17 cellular contexts compared by ENCODE assay signal in genomic region chr4:184719407-184719806, GRCh38. TPM values are rescaled to one million over a fixed set of nuclear protein-coding genes. Genes with fewer than 3 reads are reported as not detected.
DNase-seq lines count a peak whose midpoint lies in the region; ATAC-seq and TF ChIP-seq lines count a peak whose summit lies in the region.
"Had no signal": no experiment of that assay in that cellular context is flagged by ENCODE, and none has a peak within 500 bp of the region (broad histone marks: within the 10 kb centered on the region; RNA-seq: fewer than 3 reads in every experiment).

No MANE protein-coding gene starts in this region.

- H3K23ac ChIP-seq in IMR-90 (ENCODE audit: low read depth, low read length) (no peak overlapping the region), mesenchymal stem cell (ENCODE audit: low read length in 2 of 2) (no peak overlapping the region)

- TF ChIP-seq CTCF in IMR-90 (conservative IDR thresholded peaks at IDR 0.05; ENCODE audit: low read depth, low read length), result no peak
- no peak for TF ChIP-seq CTCF in Loucy (conservative IDR thresholded peaks at IDR 0.05; ENCODE audit: low read length)
- TF ChIP-seq CTCF in osteoblast (IDR thresholded peaks at IDR 0.05; ENCODE audit: extremely low read depth, low read depth, low read length), result no peak

- H3K9me3 ChIP-seq in IMR-90 (ENCODE audit: control insufficient read depth, insufficient read depth, low read length) (no peaks in the 10 kb centered on the region), Loucy (ENCODE audit: insufficient read depth, low read depth, low read length) (no peaks in the 10 kb centered on the region), mesenchymal stem cell (ENCODE audit: control insufficient read depth, low read length) (peaks cover 5% of the 10 kb centered on the region), osteoblast (ENCODE audit: low read depth, low read length) (no peaks in the 10 kb centered on the region), Karpas-422 (ENCODE audit: low read length) (no peaks in the 10 kb centered on the region)
- H3K9me3 ChIP-seq: BLaER1, Caco-2 had no signal

- H3F3A ChIP-seq in Loucy (ENCODE audit: low read depth), result no peaks in the 10 kb centered on the region

- intact Hi-C loops in IMR-90 (cut with micrococcal nuclease), result no loop called here

- no peak for TF ChIP-seq POLR2A in IMR-90 (IDR thresholded peaks at IDR 0.05; ENCODE audit: low read depth, low read length)

- H3K4me1 ChIP-seq in IMR-90 (ENCODE audit: control insufficient read depth, insufficient read depth, low read length) (no peaks in the 10 kb centered on the region; the same call in 1 of the 2 replicates), Loucy (ENCODE audit: insufficient read depth, low read length, poor library complexity, severe bottlenecking) (peaks cover 23% of the 10 kb centered on the region), mesenchymal stem cell (ENCODE audit: control insufficient read depth, insufficient read depth, low read depth, low read length) (no peaks in the 10 kb centered on the region), osteoblast (ENCODE audit: insufficient read depth, low read length) (no peaks in the 10 kb centered on the region), Karpas-422 (ENCODE audit: low read length) (peaks cover 15% of the 10 kb centered on the region)
- H3K4me1 ChIP-seq: BLaER1, Caco-2 had no signal

- H4K8ac ChIP-seq in IMR-90 (ENCODE audit: low read depth in 2 of 2, low read length in 2 of 2) (no peak overlapping the region; a peak in 1 of 4 replicates), mesenchymal stem cell (ENCODE audit: low read length) (peak overlapping the region; percentile 7)

- H3K4me2 ChIP-seq in IMR-90 (ENCODE audit: low read depth, low read length) (no peak overlapping the region), Loucy (ENCODE audit: low read depth, low read length, poor library complexity, severe bottlenecking) (peak overlapping the region; percentile 7), mesenchymal stem cell (ENCODE audit: low read length, poor library complexity, severe bottlenecking) (no peak overlapping the region), osteoblast (ENCODE audit: insufficient read depth, low read length) (no peak overlapping the region), Karpas-422 (ENCODE audit: low read depth, low read length, poor library complexity, severe bottlenecking) (no peak overlapping the region)
- H3K4me2 ChIP-seq: BLaER1 had no signal

- H3K27ac ChIP-seq in IMR-90 (ENCODE audit: insufficient read depth, low read length) (no peak overlapping the region), mesenchymal stem cell (ENCODE audit: low read length, poor library complexity, severe bottlenecking) (no peak overlapping the region), osteoblast (ENCODE audit: low read depth, low read length) (no peak overlapping the region), Karpas-422 (ENCODE audit: low read length) (no peak overlapping the region)
- H3K27ac ChIP-seq: BLaER1, C4-2B, GM23248 had no signal

- in situ Hi-C loops in IMR-90 (cut with MboI; ENCODE audit: low sequenced_read_pairs), result no loop called here

- H2AK9ac ChIP-seq in IMR-90 (replicated peaks; ENCODE audit: low read depth, low read length, poor library complexity), result peak overlapping the region; percentile 85

- H3K36me3 ChIP-seq in IMR-90 (ENCODE audit: control insufficient read depth, insufficient read depth, low read length), result no peaks in the 10 kb centered on the region; the same call in 1 of the 2 replicates
- H3K36me3 ChIP-seq in Loucy (ENCODE audit: insufficient read depth, low read length), result peaks cover 94% of the 10 kb centered on the region
- peaks cover 7 to 13% of the 10 kb centered on the region in 2 experiments for H3K36me3 ChIP-seq in mesenchymal stem cell (ENCODE audit: control insufficient read depth in 1 of 2, insufficient read depth in 2 of 2, low read depth in 1 of 2, low read length in 2 of 2)
- no peaks in the 10 kb centered on the region for H3K36me3 ChIP-seq in osteoblast (ENCODE audit: insufficient read depth, low read length)
- H3K36me3 ChIP-seq in Karpas-422 (ENCODE audit: insufficient read depth, low read length), result peaks cover 32% of the 10 kb centered on the region

- DNase-seq in IMR-90 (no peak), mesenchymal stem cell (no peak), osteoblast (ENCODE audit: insufficient read length, low spot score, missing footprints) (no peak), AG08396 (ENCODE audit: low spot score) (no peak), Karpas-422 (no peak)
- DNase-seq: Caco-2; CD4-positive, CD25-positive, alpha-beta regulatory T cell; CD8-positive, alpha-beta T cell; DMS153; DND-41; GM23248; H7; HCEC 1CT had no signal

- no peak overlapping the region for H3K18ac ChIP-seq in IMR-90 (ENCODE audit: low read depth, low read length)
- H3K18ac ChIP-seq in mesenchymal stem cell (ENCODE audit: low read depth in 1 of 2, low read length in 2 of 2), result no peak overlapping the region

- CTCF ChIA-PET in IMR-90 (lab: Yijun Ruan, JAX), result interaction anchor here (0.5 kb wide), 1 partner anchor 145 kb away, joined by 4 read pairs; no protein-coding TSS in a partner anchor

- ATAC-seq in IMR-90 (ENCODE audit: low read depth) (no peak), HG02884 (IDR thresholded peaks at IDR 0.05; ENCODE audit: unreplicated experiment) (no peak)
- ATAC-seq: CD8-positive, alpha-beta T cell had no signal

- dilution Hi-C loops in IMR-90 (cut with HindIII; ENCODE audit: low sequenced_read_pairs, unreplicated experiment), result no loop called here

- H4K91ac ChIP-seq in IMR-90 (ENCODE audit: insufficient read depth, low read depth, low read length) (no peak overlapping the region), mesenchymal stem cell (ENCODE audit: low read length) (no peak overlapping the region)

- H3K79me2 ChIP-seq in Loucy (ENCODE audit: insufficient read depth, low read length) (peaks cover 77% of the 10 kb centered on the region), osteoblast (ENCODE audit: insufficient read depth, low read length) (peaks cover 2% of the 10 kb centered on the region), Karpas-422 (ENCODE audit: low read length) (peaks cover 67% of the 10 kb centered on the region)

- H2AFZ ChIP-seq in IMR-90 (replicated peaks; ENCODE audit: low read length, poor library complexity), result no peak overlapping the region
- H2AFZ ChIP-seq in Loucy (ENCODE audit: low read length), result no peak overlapping the region
- H2AFZ ChIP-seq in mesenchymal stem cell (ENCODE audit: low read depth, low read length), result no peak overlapping the region
- H2AFZ ChIP-seq in osteoblast (ENCODE audit: low read length), result peak overlapping the region; percentile 63
- no peak overlapping the region for H2AFZ ChIP-seq in Karpas-422 (ENCODE audit: low read length)
- H2AFZ ChIP-seq: GM23248 had no signal

- TF ChIP-seq RAD21 in IMR-90 (IDR thresholded peaks at IDR 0.05; ENCODE audit: low read length), result no peak

- no peak overlapping the region for H2BK120ac ChIP-seq in IMR-90 (ENCODE audit: low read depth, low read length)
- no peak overlapping the region for H2BK120ac ChIP-seq in mesenchymal stem cell (ENCODE audit: low read depth, low read length)

- H2AK5ac ChIP-seq in IMR-90 (ENCODE audit: low read depth, low read length) (no peak overlapping the region), mesenchymal stem cell (ENCODE audit: low read length, severe bottlenecking) (no peak overlapping the region)

- no TSS peak for BruUV-seq in IMR-90 (replicated peaks; lab: Mats Ljungman, UMichigan)

- H3K4ac ChIP-seq in IMR-90 (ENCODE audit: low read depth, low read length) (no peak overlapping the region), mesenchymal stem cell (ENCODE audit: low read depth in 1 of 2, low read length in 2 of 2) (no peak overlapping the region)

- H3K56ac ChIP-seq in IMR-90 (ENCODE audit: extremely low read depth, insufficient read depth, low read length), result no peak overlapping the region

- H3K9me2 ChIP-seq in Loucy (replicated peaks; ENCODE audit: low read depth, low read length), result no peaks in the 10 kb centered on the region
- H3K9me2 ChIP-seq in Karpas-422 (replicated peaks; ENCODE audit: insufficient read depth, low read length), result no peaks in the 10 kb centered on the region

- no peak overlapping the region for H2BK20ac ChIP-seq in IMR-90 (ENCODE audit: low read depth, low read length)

- peaks cover 5 to 9% of the 10 kb centered on the region in 2 experiments; a peak in 3 of 4 replicates for H3K79me1 ChIP-seq in IMR-90 (ENCODE audit: low read depth in 1 of 2, low read length in 2 of 2)
- peaks cover 18% of the 10 kb centered on the region for H3K79me1 ChIP-seq in mesenchymal stem cell (replicated peaks; ENCODE audit: low read length, poor library complexity, severe bottlenecking)

- H2BK15ac ChIP-seq in IMR-90 (ENCODE audit: low read depth, low read length) (no peak overlapping the region), mesenchymal stem cell (ENCODE audit: low read depth, poor library complexity, severe bottlenecking) (no peak overlapping the region)

- H3K27me3 ChIP-seq in IMR-90 (ENCODE audit: control insufficient read depth, insufficient read depth, low read length) (no peaks in the 10 kb centered on the region), Loucy (ENCODE audit: insufficient read depth, low read length, poor library complexity, severe bottlenecking) (no peaks in the 10 kb centered on the region), mesenchymal stem cell (ENCODE audit: control insufficient read depth in 1 of 2, insufficient read depth in 1 of 2, low read length in 2 of 2) (no peaks in the 10 kb centered on the region), osteoblast (ENCODE audit: insufficient read depth, low read length) (no peaks in the 10 kb centered on the region), Karpas-422 (ENCODE audit: low read length) (no peaks in the 10 kb centered on the region)
- H3K27me3 ChIP-seq: BLaER1 had no signal

- H4K5ac ChIP-seq in IMR-90 (ENCODE audit: low read depth, low read length), result no peak overlapping the region

- H3K4me3 ChIP-seq in IMR-90 (ENCODE audit: insufficient read depth, low read depth, low read length) (no peak overlapping the region), Loucy (ENCODE audit: low read length, poor library complexity, severe bottlenecking) (no peak overlapping the region), mesenchymal stem cell (ENCODE audit: insufficient read depth in 1 of 2, low read depth in 1 of 2, low read length in 2 of 2) (no peak overlapping the region), osteoblast (ENCODE audit: insufficient read depth, low read length) (no peak overlapping the region), Karpas-422 (ENCODE audit: low read length) (no peak overlapping the region)
- H3K4me3 ChIP-seq: BLaER1, GM23248 had no signal

- no peaks in the 10 kb centered on the region for H4K20me1 ChIP-seq in IMR-90 (ENCODE audit: insufficient read depth, low read length)
- peaks cover 42% of the 10 kb centered on the region for H4K20me1 ChIP-seq in Loucy (ENCODE audit: insufficient read depth, low read length, poor library complexity, severe bottlenecking)
- no peaks in the 10 kb centered on the region for H4K20me1 ChIP-seq in osteoblast (ENCODE audit: insufficient read depth, low read length)
- no peaks in the 10 kb centered on the region for H4K20me1 ChIP-seq in Karpas-422 (ENCODE audit: insufficient read depth, low read depth, low read length)

- H2BK12ac ChIP-seq in mesenchymal stem cell (ENCODE audit: low read length in 2 of 2), result no peak overlapping the region

- peaks cover 4% of the 10 kb centered on the region; the same call in 1 of the 2 replicates for H3K9me1 ChIP-seq in IMR-90 (ENCODE audit: insufficient read depth, low read length)

- H3K9ac ChIP-seq in IMR-90 (ENCODE audit: low read depth, low read length) (no peak overlapping the region), Loucy (ENCODE audit: low read depth, low read length, poor library complexity, severe bottlenecking) (no peak overlapping the region), mesenchymal stem cell (ENCODE audit: low read length) (no peak overlapping the region), Karpas-422 (ENCODE audit: low read length) (no peak overlapping the region)
- H3K9ac ChIP-seq: BLaER1, GM23248 had no signal

- H3K14ac ChIP-seq in IMR-90 (replicated peaks; ENCODE audit: low read depth, low read length) (no peak overlapping the region), mesenchymal stem cell (ENCODE audit: low read length in 2 of 2) (no peak overlapping the region)

- 100% methylated on average over 1 of the region's 3 CpGs; no CpG with 5 or more reads in 1 of the 2 experiments for WGBS in IMR-90 (ENCODE audit: extremely low coverage in 2 of 2, insufficient read length in 1 of 2), 2 experiments
- 100% methylated on average over 3 of the region's 3 CpGs for whole genome bisulfite sequencing in mesenchymal stem cell

- POLR2A ChIA-PET in IMR-90 (lab: Charles Lee; ENCODE audit: unreplicated experiment), result no interaction called here

- H2BK5ac ChIP-seq in IMR-90 (ENCODE audit: low read depth, low read length, poor library complexity, severe bottlenecking), result no peak overlapping the region
- no peak overlapping the region for H2BK5ac ChIP-seq in mesenchymal stem cell (ENCODE audit: low read depth, low read length, poor library complexity, severe bottlenecking)

RNA-seq across cellular contexts. Expression of gene CENPU, which starts 14.5 kb away (rescaled TPM):
- total RNA-seq in IMR-90 (2012; rRNA removed), result 13.6 and 26.7 TPM in 2 replicates
- polyA plus RNA-seq in IMR-90 (2012; rRNA removed), result 12.0 and 14.6 TPM in 2 replicates
- polyA plus RNA-seq in IMR-90 (2012; cell fraction: cytosol; rRNA removed), result 0.98 and 1.5 TPM in 2 replicates
- 0.63 and 7.0 TPM in 2 replicates for polyA plus RNA-seq in IMR-90 (2012; cell fraction: nucleus; rRNA removed; ENCODE audit: low replicate concordance)
- polyA plus RNA-seq in mesenchymal stem cell (2013, experiment 1 of 2), result 6.4 TPM
- polyA plus RNA-seq in mesenchymal stem cell (2013, experiment 2 of 2), result 6.5 TPM
- total RNA-seq in osteoblast, result 5.1 and 6.8 TPM in 2 replicates
- total RNA-seq in Karpas-422 (2014; rRNA removed; shearing (Covaris generic); ENCODE audit: low replicate concordance), result 18.5 and 31.3 TPM in 2 replicates
